In the genomic region with DNA sequence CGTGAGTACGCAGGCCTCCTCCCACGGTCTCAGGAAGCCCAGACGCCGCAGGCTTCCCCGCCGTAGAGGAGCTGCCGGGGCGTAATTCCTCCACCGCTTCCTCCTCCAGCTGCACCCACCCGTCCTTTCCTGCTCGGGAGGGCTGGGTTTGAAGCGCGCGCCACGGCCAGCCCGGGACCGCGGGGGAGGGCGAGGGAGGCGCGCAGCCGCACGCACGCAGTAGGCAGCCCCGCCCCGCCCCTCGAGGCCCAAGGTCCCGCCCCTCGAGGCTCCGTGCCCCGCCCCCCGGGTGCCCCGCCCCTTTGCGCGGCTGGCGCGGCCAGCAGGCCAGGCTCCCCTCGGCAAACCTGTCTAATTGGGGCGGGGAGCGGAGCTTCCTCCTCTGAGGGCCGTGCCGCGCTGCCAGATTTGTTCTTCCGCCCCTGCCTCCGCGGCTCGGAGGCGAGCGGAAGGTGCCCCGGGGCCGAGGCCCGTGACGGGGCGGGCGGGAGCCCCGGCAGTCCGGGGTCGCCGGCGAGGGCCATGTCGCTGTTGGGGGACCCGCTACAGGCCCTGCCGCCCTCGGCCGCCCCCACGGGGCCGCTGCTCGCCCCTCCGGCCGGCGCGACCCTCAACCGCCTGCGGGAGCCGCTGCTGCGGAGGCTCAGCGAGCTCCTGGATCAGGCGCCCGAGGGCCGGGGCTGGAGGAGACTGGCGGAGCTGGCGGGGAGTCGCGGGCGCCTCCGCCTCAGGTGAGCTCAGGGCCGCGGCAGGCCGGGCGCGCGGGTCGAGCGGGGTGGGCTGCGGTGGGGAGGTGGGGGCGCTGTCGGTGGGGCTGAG, we compare ENCODE assay signal across 8 cellular contexts. TPM values are rescaled to one million over a fixed set of nuclear protein-coding genes. Genes with fewer than 3 reads are reported as not detected.
DNase-seq lines count a peak whose midpoint lies in the region; ATAC-seq and TF ChIP-seq lines count a peak whose summit lies in the region.

A gene with protein sequence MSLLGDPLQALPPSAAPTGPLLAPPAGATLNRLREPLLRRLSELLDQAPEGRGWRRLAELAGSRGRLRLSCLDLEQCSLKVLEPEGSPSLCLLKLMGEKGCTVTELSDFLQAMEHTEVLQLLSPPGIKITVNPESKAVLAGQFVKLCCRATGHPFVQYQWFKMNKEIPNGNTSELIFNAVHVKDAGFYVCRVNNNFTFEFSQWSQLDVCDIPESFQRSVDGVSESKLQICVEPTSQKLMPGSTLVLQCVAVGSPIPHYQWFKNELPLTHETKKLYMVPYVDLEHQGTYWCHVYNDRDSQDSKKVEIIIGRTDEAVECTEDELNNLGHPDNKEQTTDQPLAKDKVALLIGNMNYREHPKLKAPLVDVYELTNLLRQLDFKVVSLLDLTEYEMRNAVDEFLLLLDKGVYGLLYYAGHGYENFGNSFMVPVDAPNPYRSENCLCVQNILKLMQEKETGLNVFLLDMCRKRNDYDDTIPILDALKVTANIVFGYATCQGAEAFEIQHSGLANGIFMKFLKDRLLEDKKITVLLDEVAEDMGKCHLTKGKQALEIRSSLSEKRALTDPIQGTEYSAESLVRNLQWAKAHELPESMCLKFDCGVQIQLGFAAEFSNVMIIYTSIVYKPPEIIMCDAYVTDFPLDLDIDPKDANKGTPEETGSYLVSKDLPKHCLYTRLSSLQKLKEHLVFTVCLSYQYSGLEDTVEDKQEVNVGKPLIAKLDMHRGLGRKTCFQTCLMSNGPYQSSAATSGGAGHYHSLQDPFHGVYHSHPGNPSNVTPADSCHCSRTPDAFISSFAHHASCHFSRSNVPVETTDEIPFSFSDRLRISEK (plus strand): TSS at position 344 of the 819 bp plus-strand sequence. CDS start 179 bp downstream, at position 523.

- peak; percentile 99 for DNase-seq in NCI-H69 (lab: John Stamatoyannopoulos, UW)
- peak; percentile 94 for DNase-seq in activated CD4-positive, alpha-beta T cell treated with anti-CD3 and anti-CD28 coated beads, Interleukin-2, amount 10 ng/mL, durations not matched to agents 7 days and 5 days
- DNase-seq in cortex of kidney (lab: John Stamatoyannopoulos, UW): peak; percentile 84
- peak; percentile 96 to 99 for DNase-seq in left lung
- peak; percentile 94 to 97 for DNase-seq in stimulated activated CD4-positive, alpha-beta T cell treated with anti-CD3 and anti-CD28 coated beads, Interleukin-2, amount 100 ng/mL, for 48 hours

- peaks cover 64% of the 10 kb centered on the region for H3K4me1 Mint-ChIP-seq in activated CD4-positive, alpha-beta T cell treated with anti-CD3 and anti-CD28 coated beads, Interleukin-2, amount 10 ng/mL, durations not matched to agents 7 days and 5 days

- peak within 1 kb of the TSS; percentile 97 for H3K27ac Mint-ChIP-seq in activated CD4-positive, alpha-beta T cell treated with anti-CD3 and anti-CD28 coated beads, Interleukin-2, amount 10 ng/mL, durations not matched to agents 7 days and 5 days

- peaks cover 2% of the 10 kb centered on the region for H3K27me3 Mint-ChIP-seq in activated CD4-positive, alpha-beta T cell treated with anti-CD3 and anti-CD28 coated beads, Interleukin-2, amount 10 ng/mL, durations not matched to agents 7 days and 5 days

- POLR2A ChIA-PET in activated CD4-positive, alpha-beta T cell treated with anti-CD3 and anti-CD28 coated beads, Interleukin-2, amount 10 ng/mL, durations not matched to agents 7 days and 5 days (lab: Charles Lee): interaction anchor here (0.5 to 1.6 kb wide), 5 partner anchors 13 to 129 kb away, joined by 3 to 5 read pairs (median 3); no protein-coding TSS in a partner anchor

- H3K4me2 ChIP-seq in BLaER1: peak within 1 kb of the TSS; percentile 95

- no peak for TF ChIP-seq CTCF in left lung (IDR thresholded peaks at IDR 0.05)

- intact Hi-C loops in left lung (cut with DNase I): no loop called here

- H4K20me1 ChIP-seq in BLaER1: peaks cover 43% of the 10 kb centered on the region

- H3K36me3 ChIP-seq in BLaER1 (peaks cover 10% of the 10 kb centered on the region; the same call in 1 of the 2 replicates), left lung (no peaks in the 10 kb centered on the region)

- ATAC-seq in GM19328 (IDR thresholded peaks at IDR 0.05; ENCODE audit: unreplicated experiment): peak; percentile 73
- ATAC-seq in HG03469 (IDR thresholded peaks at IDR 0.05; ENCODE audit: unreplicated experiment): peak; percentile 64
- ATAC-seq in left lung: peak; percentile 97

- H3K27me3 ChIP-seq in BLaER1: no peaks in the 10 kb centered on the region
- no peaks in the 10 kb centered on the region for H3K27me3 ChIP-seq in left lung

- H3K27ac ChIP-seq in BLaER1: peak within 1 kb of the TSS; percentile 96
- H3K27ac ChIP-seq in left lung: peak within 1 kb of the TSS; percentile 97

- peak within 1 kb of the TSS; percentile 96 for H3K4me3 Mint-ChIP-seq in activated CD4-positive, alpha-beta T cell treated with anti-CD3 and anti-CD28 coated beads, Interleukin-2, amount 10 ng/mL, durations not matched to agents 7 days and 5 days

- CTCF ChIA-PET in activated CD4-positive, alpha-beta T cell treated with anti-CD3 and anti-CD28 coated beads, Interleukin-2, amount 10 ng/mL, durations not matched to agents 7 days and 5 days (lab: Charles Lee): interaction anchor here (0.6 to 4.5 kb wide), 15 partner anchors 10 to 128 kb away, joined by 3 to 44 read pairs (median 5); no protein-coding TSS in a partner anchor

- H3K9ac ChIP-seq in BLaER1: peak within 1 kb of the TSS; percentile 95

- H3K4me3 ChIP-seq in BLaER1: peak within 1 kb of the TSS; percentile 83
- H3K4me3 ChIP-seq in left lung: peak within 1 kb of the TSS; percentile 62 to 69

- no peaks in the 10 kb centered on the region for H3K9me3 Mint-ChIP-seq in activated CD4-positive, alpha-beta T cell treated with anti-CD3 and anti-CD28 coated beads, Interleukin-2, amount 10 ng/mL, durations not matched to agents 7 days and 5 days

- H3K9me3 ChIP-seq in BLaER1 (no peaks in the 10 kb centered on the region), left lung (no peaks in the 10 kb centered on the region)

- H3K4me1 ChIP-seq in BLaER1 (peaks cover 70% of the 10 kb centered on the region), left lung (peaks cover 19 to 34% of the 10 kb centered on the region in 2 donors)

- peaks cover 31% of the 10 kb centered on the region for H3K36me3 Mint-ChIP-seq in activated CD4-positive, alpha-beta T cell treated with anti-CD3 and anti-CD28 coated beads, Interleukin-2, amount 10 ng/mL, durations not matched to agents 7 days and 5 days (ENCODE audit: low read depth)

RNA-seq across cellular contexts. Expression of the gene that starts here (rescaled TPM):
- total RNA-seq in activated CD4-positive, alpha-beta T cell treated with anti-CD3 and anti-CD28 coated beads, Interleukin-2, amount 10 ng/mL, durations not matched to agents 7 days and 5 days: 10 to 100 TPM; 52.1 to 57.0 TPM
- total RNA-seq in left lung: 10 to 100 TPM; 17.1 to 23.0 TPM

Comparison
In these comparisons a context has a peak if more than half of its experiments do, and no peak if none do; other contexts are left out.
1. Peak in every context shown above with its lines: DNase-seq, ATAC-seq, H3K4me3 ChIP-seq and H3K27ac ChIP-seq.